In the genomic region with DNA sequence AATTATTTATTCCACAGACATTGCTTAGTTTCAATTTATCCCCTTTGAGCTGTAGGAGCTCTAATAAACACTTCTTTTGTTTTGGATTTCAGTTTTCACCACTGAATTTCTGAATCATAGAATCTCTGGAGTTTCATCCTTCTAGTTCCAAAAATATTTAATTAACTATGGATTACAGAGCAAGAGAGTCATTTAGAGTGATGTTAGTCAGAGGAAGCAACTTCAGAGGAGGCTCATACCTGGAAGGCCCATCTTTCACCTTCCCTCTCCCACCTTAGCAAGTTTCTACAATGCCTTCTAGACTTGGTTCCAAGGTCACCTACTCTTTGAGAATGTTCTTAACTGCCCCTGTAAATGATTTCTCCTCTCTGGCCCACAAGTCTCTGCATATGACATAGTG, we compare ENCODE assay signal across 15 cellular contexts.
"Had no signal": no experiment of that assay in that cellular context is flagged by ENCODE, and none has a peak within 500 bp of the region (broad histone marks: within the 10 kb centered on the region; RNA-seq: fewer than 3 reads in every experiment).

No MANE protein-coding gene starts in this region.

- H3K36me3 ChIP-seq: left lung, thyroid gland, uterus had no signal

- H3K36me3 Mint-ChIP-seq: memory B cell had no signal

- DNase-seq: activated CD4-positive, alpha-beta T cell treated with anti-CD3 and anti-CD28 coated beads for 4 hours; activated CD8-positive, alpha-beta memory T cell treated with anti-CD3 and anti-CD28 coated beads for 24 hours; activated naive CD4-positive, alpha-beta T cell treated with Interleukin-2 at 50 U/mL for 16 hours; activated naive CD8-positive, alpha-beta T cell treated with anti-CD3 and anti-CD28 coated beads, Interleukin-2, amount 50 U/mL, for 24 hours; caudate nucleus; effector CD8-positive, alpha-beta T cell; glutamatergic neuron; left lung; nephron progenitor cell; T-helper 1 cell; thyroid gland; uterus had no signal

- ATAC-seq: activated naive CD8-positive, alpha-beta T cell treated with anti-CD3 and anti-CD28 coated beads, Interleukin-2, amount 50 U/mL, for 24 hours; left lung had no signal

- H3K4me3 ChIP-seq: coronary artery, left lung, skin epidermis, thyroid gland, uterus had no signal

- H3K27ac Mint-ChIP-seq: activated naive CD8-positive, alpha-beta T cell treated with anti-CD3 and anti-CD28 coated beads, Interleukin-2, amount 50 U/mL, for 24 hours; memory B cell; nephron progenitor cell had no signal

- H3K27ac ChIP-seq: coronary artery, left lung, skin epidermis, thyroid gland, uterus had no signal

- H3K4me1 ChIP-seq: left lung, uterus had no signal

- H3K27me3 ChIP-seq: left lung, thyroid gland, uterus had no signal

- H3K9me3 ChIP-seq: left lung, thyroid gland, uterus had no signal

- H3K27me3 Mint-ChIP-seq: activated naive CD8-positive, alpha-beta T cell treated with anti-CD3 and anti-CD28 coated beads, Interleukin-2, amount 50 U/mL, for 24 hours had no signal

- H3K4me3 Mint-ChIP-seq: activated naive CD8-positive, alpha-beta T cell treated with anti-CD3 and anti-CD28 coated beads, Interleukin-2, amount 50 U/mL, for 24 hours; memory B cell; nephron progenitor cell had no signal

- H3K4me1 Mint-ChIP-seq: activated naive CD8-positive, alpha-beta T cell treated with anti-CD3 and anti-CD28 coated beads, Interleukin-2, amount 50 U/mL, for 24 hours; memory B cell had no signal
